In genomic region chr7:72944937-72945336, GRCh38 we compare ENCODE assay signal across 2 cellular contexts. TPM values are rescaled to one million over a fixed set of nuclear protein-coding genes. Genes with fewer than 3 reads are reported as not detected.
"Had no signal": no experiment of that assay in that cellular context is flagged by ENCODE, and none has a peak within 500 bp of the region (broad histone marks: within the 10 kb centered on the region; RNA-seq: fewer than 3 reads in every experiment).

No MANE protein-coding gene starts in this region.

RNA-seq across cellular contexts. Expression of gene TRIM74, which starts 24.3 kb away (rescaled TPM):
- total RNA-seq: activated CD8-positive, alpha-beta T cell treated with anti-CD3 and anti-CD28 coated beads for 36 hours; ascending aorta had no signal
